13 cellular contexts compared by ENCODE assay signal in the genomic region with DNA sequence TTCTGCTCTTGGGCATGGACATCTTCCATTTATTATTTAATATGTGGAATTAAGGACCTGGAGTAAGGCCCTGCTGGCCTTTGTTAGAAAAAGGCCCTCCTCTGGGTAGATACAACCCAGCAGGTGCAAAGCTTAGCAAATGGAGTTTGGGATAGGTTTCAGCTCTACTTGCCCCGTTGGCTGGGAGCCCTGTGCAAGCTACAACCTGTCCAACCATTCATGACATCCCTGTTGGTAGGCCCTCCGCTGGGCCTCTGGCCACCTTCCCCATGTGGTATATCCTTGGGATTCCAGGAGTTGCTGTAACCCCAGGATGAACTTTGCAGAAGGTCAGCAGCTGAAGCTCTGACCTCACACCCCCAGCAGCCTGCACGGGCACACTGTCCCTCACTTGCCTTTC. TPM values are rescaled to one million over a fixed set of nuclear protein-coding genes. Genes with fewer than 3 reads are reported as not detected.
"Had no signal": no experiment of that assay in that cellular context is flagged by ENCODE, and none has a peak within 500 bp of the region (broad histone marks: within the 10 kb centered on the region; RNA-seq: fewer than 3 reads in every experiment).

No MANE protein-coding gene starts in this region.

- ATAC-seq: gastroesophageal sphincter, left lung, mucosa of descending colon, natural killer cell had no signal

- H3K4me3 ChIP-seq: gastroesophageal sphincter, left lung, mucosa of descending colon had no signal

- H3K36me3 ChIP-seq: gastroesophageal sphincter, left lung had no signal

- H3K27ac ChIP-seq: gastroesophageal sphincter, left lung had no signal

- DNase-seq: activated CD4-positive, alpha-beta T cell treated with anti-CD3 and anti-CD28 coated beads, Interleukin-2, amount 10 ng/mL, durations not matched to agents 7 days and 5 days; activated naive CD4-positive, alpha-beta T cell; activated naive CD8-positive, alpha-beta T cell treated with anti-CD3 and anti-CD28 coated beads, Interleukin-2, amount 10 ng/mL, durations not matched to agents 7 days and 5 days; cerebellar nuclear complex; effector memory CD4-positive, alpha-beta T cell; islet precursor cell; left lung; mucosa of descending colon; natural killer cell; retina; stimulated activated CD4-positive, alpha-beta T cell treated with anti-CD3 and anti-CD28 coated beads, Interleukin-2, amount 100 ng/mL, for 48 hours had no signal

- H3K9me3 ChIP-seq: gastroesophageal sphincter, left lung, mucosa of descending colon had no signal

RNA-seq across cellular contexts. Expression of gene NGFR, which starts 6.4 kb away (rescaled TPM):
- total RNA-seq: activated CD8-positive, alpha-beta memory T cell treated with anti-CD3 and anti-CD28 coated beads for 36 hours had no signal
